ENCODE assay signal across 1 cellular context in genomic region chr14:44944107-44944506, GRCh38.
A peak's percentile ranks its signal among the peaks of the same experiment; 100 is the strongest.
TF ChIP-seq lines count a peak whose summit lies in the region.

No MANE protein-coding gene starts in this region.

TF ChIP-seq in GM12878, 131 proteins besides CTCF, POLR2A, EP300 and RAD21:
- TF ChIP-seq ZBTB40 (IDR thresholded peaks at IDR 0.05; ENCODE audit: borderline replicate concordance), result peak; percentile 82
- no peak for TF ChIP-seq PAX5 (IDR thresholded peaks at IDR 0.05; ENCODE audit: borderline replicate concordance, low read depth, low read length)
